Comparison of ENCODE assay signal across 21 cellular contexts in the genomic region with DNA sequence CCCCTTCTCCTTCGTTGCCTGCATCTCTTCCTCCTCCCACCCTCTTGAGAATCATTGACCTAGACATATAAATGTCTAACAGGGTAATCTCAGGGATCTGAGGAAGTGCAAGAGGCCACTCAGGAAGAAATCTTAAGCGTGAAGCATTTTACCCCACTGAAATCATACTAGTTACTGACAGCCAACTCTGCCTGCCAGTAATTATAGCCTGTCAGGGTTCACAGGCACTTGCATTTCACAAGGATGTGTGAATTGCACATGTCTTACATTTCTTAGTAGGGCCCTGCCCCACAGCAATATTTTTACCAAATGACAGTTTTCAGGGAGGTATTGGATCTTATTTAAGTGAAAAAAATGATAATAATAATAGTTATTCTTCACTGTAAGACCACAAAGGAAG.
"Had no signal": no experiment of that assay in that cellular context is flagged by ENCODE, and none has a peak within 500 bp of the region (broad histone marks: within the 10 kb centered on the region; RNA-seq: fewer than 3 reads in every experiment).

No MANE protein-coding gene starts in this region.

- ATAC-seq: activated CD8-positive, alpha-beta T cell treated with anti-CD3 and anti-CD28 coated beads, Interleukin-2, amount 10 ng/mL, durations not matched to agents 7 days and 5 days; activated naive CD4-positive, alpha-beta T cell treated with anti-CD3 and anti-CD28 coated beads, Interleukin-2, amount 50 U/mL, for 72 hours; activated T-helper 17 cell treated with anti-CD3 and anti-CD28 coated beads, Interleukin-2, amount 50 U/mL, for 72 hours; foreskin keratinocyte; left lobe of liver; lower lobe of right lung; stimulated activated naive CD8-positive, alpha-beta T cell treated with anti-CD3 and anti-CD28 coated beads, Interleukin-15, Interleukin-2, amounts not matched to agents 100 U/mL and 50 U/mL, for 24 hours had no signal

- H3K9me3 ChIP-seq: adrenal gland, ascending aorta, lower lobe of right lung, right atrium auricular region, upper lobe of left lung had no signal

- H3K4me1 ChIP-seq: adrenal gland, ascending aorta, foreskin keratinocyte, lower lobe of right lung, right atrium auricular region, upper lobe of left lung had no signal

- H3K27me3 ChIP-seq: adrenal gland, ascending aorta, brain microvascular endothelial cell, foreskin keratinocyte, right atrium auricular region, upper lobe of left lung had no signal

- H3K36me3 ChIP-seq: adrenal gland, ascending aorta, brain microvascular endothelial cell, lower lobe of right lung, right atrium auricular region, upper lobe of left lung, WERI-Rb-1 had no signal

- H3K27ac ChIP-seq: adrenal gland, ascending aorta, brain microvascular endothelial cell, foreskin keratinocyte, lower lobe of right lung, right atrium auricular region, upper lobe of left lung, WERI-Rb-1 had no signal

- H3K27me3 Mint-ChIP-seq: activated T-helper 17 cell treated with anti-CD3 and anti-CD28 coated beads, Interleukin-2, amount 50 U/mL, for 72 hours; dendritic cell treated with granulocyte-macrophage colony-stimulating factor and Interleukin-4, amounts not matched to agents 40 ng/mL and 50 ng/mL, for 4 days; naive B cell had no signal

- H3K9me3 Mint-ChIP-seq: activated T-helper 17 cell treated with anti-CD3 and anti-CD28 coated beads, Interleukin-2, amount 50 U/mL, for 72 hours; dendritic cell treated with granulocyte-macrophage colony-stimulating factor and Interleukin-4, amounts not matched to agents 40 ng/mL and 50 ng/mL, for 4 days; naive B cell had no signal

- H3K36me3 Mint-ChIP-seq: activated naive CD4-positive, alpha-beta T cell treated with anti-CD3 and anti-CD28 coated beads, Interleukin-2, amount 50 U/mL, for 72 hours; naive B cell had no signal

- H3K4me3 ChIP-seq: adrenal gland, ascending aorta, lower lobe of right lung, right atrium auricular region, upper lobe of left lung had no signal

- DNase-seq: activated CD4-positive, alpha-beta T cell treated with anti-CD3 and anti-CD28 coated beads, Interleukin-2, amount 50 U/mL, for 1 hour; activated CD4-positive, CD25-positive, alpha-beta regulatory T cell treated with anti-CD3 and anti-CD28 coated beads, Interleukin-2, amount 50 U/mL, for 72 hours; activated CD8-positive, alpha-beta T cell treated with anti-CD3 and anti-CD28 coated beads, Interleukin-2, amount 10 ng/mL, durations not matched to agents 7 days and 5 days; adrenal gland; brain microvascular endothelial cell; effector CD4-positive, alpha-beta T cell; erythroblast; foreskin keratinocyte; lower lobe of right lung; naive B cell; stimulated activated CD4-positive, alpha-beta T cell treated with anti-CD3 and anti-CD28 coated beads, Interleukin-12 subunit alpha, Interleukin-12 subunit beta, amount 100 ng/mL, for 4 hours; stimulated activated CD4-positive, alpha-beta T cell treated with anti-CD3 and anti-CD28 coated beads, Interleukin-4, amount 100 ng/mL, for 4 hours; stimulated activated naive CD8-positive, alpha-beta T cell treated with anti-CD3 and anti-CD28 coated beads, Interleukin-15, Interleukin-2, amounts not matched to agents 100 U/mL and 50 U/mL, for 24 hours; upper lobe of left lung; WERI-Rb-1 had no signal

- H3K27ac Mint-ChIP-seq: activated CD8-positive, alpha-beta T cell treated with anti-CD3 and anti-CD28 coated beads, Interleukin-2, amount 10 ng/mL, durations not matched to agents 7 days and 5 days; activated naive CD4-positive, alpha-beta T cell treated with anti-CD3 and anti-CD28 coated beads, Interleukin-2, amount 50 U/mL, for 72 hours; activated T-helper 17 cell treated with anti-CD3 and anti-CD28 coated beads, Interleukin-2, amount 50 U/mL, for 72 hours; dendritic cell treated with granulocyte-macrophage colony-stimulating factor and Interleukin-4, amounts not matched to agents 40 ng/mL and 50 ng/mL, for 4 days; naive B cell had no signal

- H3K4me3 Mint-ChIP-seq: activated CD8-positive, alpha-beta T cell treated with anti-CD3 and anti-CD28 coated beads, Interleukin-2, amount 10 ng/mL, durations not matched to agents 7 days and 5 days; activated T-helper 17 cell treated with anti-CD3 and anti-CD28 coated beads, Interleukin-2, amount 50 U/mL, for 72 hours; dendritic cell treated with granulocyte-macrophage colony-stimulating factor and Interleukin-4, amounts not matched to agents 40 ng/mL and 50 ng/mL, for 4 days; naive B cell had no signal

- H3K4me1 Mint-ChIP-seq: activated T-helper 17 cell treated with anti-CD3 and anti-CD28 coated beads, Interleukin-2, amount 50 U/mL, for 72 hours; naive B cell had no signal
